20 cellular contexts compared by ENCODE assay signal in genomic region chr5:109324351-109324750, GRCh38.
"Had no signal": no experiment of that assay in that cellular context is flagged by ENCODE, and none has a peak within 500 bp of the region (broad histone marks: within the 10 kb centered on the region; RNA-seq: fewer than 3 reads in every experiment).

No MANE protein-coding gene starts in this region.

- H3K9me3 ChIP-seq: adrenal gland, breast epithelium, heart left ventricle, lower lobe of right lung, right lobe of liver, uterus had no signal

- H3K27me3 Mint-ChIP-seq: activated naive CD4-positive, alpha-beta T cell treated with anti-CD3 and anti-CD28 coated beads, Interleukin-2, amount 50 U/mL, for 24 hours; central memory CD8-positive, alpha-beta T cell; naive B cell; stimulated activated memory B cell treated with anti-CD40 and anti-IgM and Interleukin-4, amounts not matched to agents 10 μg/mL and 1 μg/mL and 100 μg/mL, for 72 hours had no signal

- H3K27ac Mint-ChIP-seq: activated naive CD4-positive, alpha-beta T cell treated with anti-CD3 and anti-CD28 coated beads, Interleukin-2, amount 50 U/mL, for 24 hours; stimulated activated memory B cell treated with anti-CD40 and anti-IgM and Interleukin-4, amounts not matched to agents 10 μg/mL and 1 μg/mL and 100 μg/mL, for 72 hours had no signal

- H3K36me3 ChIP-seq: adrenal gland, breast epithelium, right lobe of liver, uterus, WERI-Rb-1 had no signal

- H3K4me3 Mint-ChIP-seq: activated naive CD4-positive, alpha-beta T cell treated with anti-CD3 and anti-CD28 coated beads, Interleukin-2, amount 50 U/mL, for 24 hours; central memory CD8-positive, alpha-beta T cell; naive B cell; stimulated activated memory B cell treated with anti-CD40 and anti-IgM and Interleukin-4, amounts not matched to agents 10 μg/mL and 1 μg/mL and 100 μg/mL, for 72 hours had no signal

- DNase-seq: activated CD4-positive, alpha-beta T cell treated with anti-CD3 and anti-CD28 coated beads for 1 hour; activated gamma-delta T cell treated with Interleukin-2 at 50 U/mL for 16 hours; activated T-cell treated with anti-CD3 and anti-CD28 coated beads, Interleukin-2, amount 50 U/mL, for 1 hour; adrenal gland; dorsolateral prefrontal cortex; heart left ventricle; lower lobe of right lung; naive B cell; right lobe of liver; stimulated activated CD4-positive, alpha-beta T cell treated with anti-CD3 and anti-CD28 coated beads, Interleukin-15, amount 100 ng/mL, for 24 hours; T-helper 1 cell; trophoblast cell; WERI-Rb-1 had no signal

- H3K27me3 ChIP-seq: adrenal gland, breast epithelium, dorsolateral prefrontal cortex, heart left ventricle, right lobe of liver, uterus had no signal

- H3K4me1 Mint-ChIP-seq: activated naive CD4-positive, alpha-beta T cell treated with anti-CD3 and anti-CD28 coated beads, Interleukin-2, amount 50 U/mL, for 24 hours; central memory CD8-positive, alpha-beta T cell; naive B cell; stimulated activated memory B cell treated with anti-CD40 and anti-IgM and Interleukin-4, amounts not matched to agents 10 μg/mL and 1 μg/mL and 100 μg/mL, for 72 hours had no signal

- H3K9me3 Mint-ChIP-seq: activated naive CD4-positive, alpha-beta T cell treated with anti-CD3 and anti-CD28 coated beads, Interleukin-2, amount 50 U/mL, for 24 hours; central memory CD8-positive, alpha-beta T cell; naive B cell; stimulated activated memory B cell treated with anti-CD40 and anti-IgM and Interleukin-4, amounts not matched to agents 10 μg/mL and 1 μg/mL and 100 μg/mL, for 72 hours had no signal

- H3K4me1 ChIP-seq: breast epithelium, lower lobe of right lung, uterus had no signal

- H3K27ac ChIP-seq: dorsolateral prefrontal cortex, epithelial cell of prostate, heart left ventricle, lower lobe of right lung, right lobe of liver, uterus, WERI-Rb-1 had no signal

- H3K4me3 ChIP-seq: adrenal gland, breast epithelium, dorsolateral prefrontal cortex, heart left ventricle, lower lobe of right lung, right lobe of liver, smooth muscle cell, uterus had no signal

- H3K4me2 ChIP-seq: smooth muscle cell had no signal
